Comparison of ENCODE assay signal across 8 cellular contexts in the genomic region with DNA sequence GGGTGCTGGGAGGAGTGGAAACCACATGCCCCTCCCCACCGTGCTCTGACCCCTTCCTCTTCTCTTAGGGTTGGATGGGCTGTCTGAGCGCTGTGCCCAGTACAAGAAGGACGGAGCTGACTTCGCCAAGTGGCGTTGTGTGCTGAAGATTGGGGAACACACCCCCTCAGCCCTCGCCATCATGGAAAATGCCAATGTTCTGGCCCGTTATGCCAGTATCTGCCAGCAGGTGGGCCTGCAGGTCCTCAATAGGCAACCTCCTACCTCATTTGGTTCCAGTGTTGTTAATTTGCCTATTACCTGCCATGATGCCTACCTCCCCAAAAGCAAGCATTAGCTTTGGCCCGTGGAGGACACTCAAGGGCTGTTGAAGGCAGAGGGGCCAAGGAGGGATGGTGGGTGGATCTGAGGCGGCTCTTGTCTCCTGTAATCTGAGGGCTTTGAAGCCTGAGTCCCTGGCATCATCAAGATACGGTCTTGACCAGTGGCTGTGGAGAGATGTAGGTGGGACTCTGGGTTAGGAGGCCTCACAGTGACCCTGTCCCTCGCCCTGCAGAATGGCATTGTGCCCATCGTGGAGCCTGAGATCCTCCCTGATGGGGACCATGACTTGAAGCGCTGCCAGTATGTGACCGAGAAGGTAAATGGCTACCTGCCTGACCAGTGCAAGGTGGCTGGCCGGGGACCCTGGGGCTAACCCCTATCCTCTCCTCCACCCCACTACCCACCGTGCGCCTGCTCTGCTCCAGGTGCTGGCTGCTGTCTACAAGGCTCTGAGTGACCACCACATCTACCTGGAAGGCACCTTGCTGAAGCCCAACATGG. TPM values are rescaled to one million over a fixed set of nuclear protein-coding genes. Genes with fewer than 3 reads are reported as not detected.
DNase-seq lines count a peak whose midpoint lies in the region; FAIRE-seq and TF ChIP-seq lines count a peak whose summit lies in the region.

No MANE protein-coding gene starts in this region.

- peaks cover 40% of the 10 kb centered on the region for H4K20me1 ChIP-seq in keratinocyte (ENCODE audit: control insufficient read depth, extremely low read depth, insufficient read depth, low read length)

- H3K36me3 ChIP-seq in Caco-2 (ENCODE audit: control insufficient read depth, insufficient read depth, low read length) (peaks cover 15% of the 10 kb centered on the region), keratinocyte (ENCODE audit: control insufficient read depth in 2 of 2, extremely low read depth in 1 of 2, insufficient read depth in 2 of 2, low read length in 2 of 2) (peaks cover 42 to 50% of the 10 kb centered on the region in 2 experiments), testis (ENCODE audit: low read depth, missing control alignments) (no peaks in the 10 kb centered on the region)

- H3K27me3 ChIP-seq in Caco-2 (replicated peaks; ENCODE audit: control insufficient read depth, insufficient read depth, low read length) (no peaks in the 10 kb centered on the region), keratinocyte (ENCODE audit: control insufficient read depth, extremely low read depth, insufficient read depth, low read length) (no peaks in the 10 kb centered on the region), testis (no peaks in the 10 kb centered on the region)

- H3K4me3 Mint-ChIP-seq in Caco-2 (ENCODE audit: unreplicated experiment), result no peak overlapping the region
- H3K4me3 Mint-ChIP-seq in activated naive CD4-positive, alpha-beta T cell treated with anti-CD3 and anti-CD28 coated beads for 36 hours, result no peak overlapping the region

- peaks cover 13% of the 10 kb centered on the region for H3K4me1 Mint-ChIP-seq in Caco-2 (ENCODE audit: low read depth, unreplicated experiment)
- peaks cover 34% of the 10 kb centered on the region for H3K4me1 Mint-ChIP-seq in activated naive CD4-positive, alpha-beta T cell treated with anti-CD3 and anti-CD28 coated beads for 36 hours (ENCODE audit: low read depth)

- DNase-seq in Caco-2 (peak in 1 of 2 experiments; percentile 65), NCI-H226 (peak; percentile 35), keratinocyte (ENCODE audit: low read depth, low spot score) (no peak), testis (no peak), retina (no peak), NCI-H1105 (lab: John Stamatoyannopoulos, UW) (no peak), urothelium cell line (ENCODE audit: low spot score) (no peak)
- DNase-seq in activated naive CD4-positive, alpha-beta T cell treated with anti-CD3 and anti-CD28 coated beads for 36 hours, result peak; percentile 69

- no peak overlapping the region for H2AFZ ChIP-seq in keratinocyte (ENCODE audit: control insufficient read depth, low read length)

- H3K27ac ChIP-seq in keratinocyte (ENCODE audit: control insufficient read depth, insufficient read depth, low read length), result no peak overlapping the region
- peak overlapping the region; percentile 61 to 68 for H3K27ac ChIP-seq in testis

- H3K27ac Mint-ChIP-seq in Caco-2 (ENCODE audit: unreplicated experiment), result no peak overlapping the region
- peak overlapping the region; percentile 81 for H3K27ac Mint-ChIP-seq in activated naive CD4-positive, alpha-beta T cell treated with anti-CD3 and anti-CD28 coated beads for 36 hours

- peak; percentile 48 to 60 for TF ChIP-seq CTCF in Caco-2 (IDR thresholded peaks at IDR 0.05; ENCODE audit: insufficient read depth in 1 of 2, low read depth in 1 of 2, low read length in 1 of 2, severe bottlenecking in 1 of 2, unreplicated experiment in 1 of 2)
- TF ChIP-seq CTCF in keratinocyte (optimal IDR thresholded peaks at IDR 0.05 in 1 of 3, IDR thresholded peaks at IDR 0.05 in 1 of 3, conservative IDR thresholded peaks at IDR 0.05 in 1 of 3; ENCODE audit: extremely low read depth in 1 of 3, insufficient read depth in 2 of 3, low read length in 3 of 3), result peak; percentile 67 to 87 (median 69)
- peak; percentile 9 to 43 (median 21) for TF ChIP-seq CTCF in testis (IDR thresholded peaks at IDR 0.05)

- no peak overlapping the region for H3K4me2 ChIP-seq in keratinocyte (ENCODE audit: control insufficient read depth, extremely low read depth, insufficient read depth, low read depth, low read length)

- H3K4me3 ChIP-seq in Caco-2 (ENCODE audit: low read depth, low read length) (no peak overlapping the region), keratinocyte (ENCODE audit: control insufficient read depth in 2 of 3, extremely low read depth in 1 of 3, insufficient read depth in 2 of 3, low read depth in 1 of 3, low read length in 3 of 3) (no peak overlapping the region), testis (no peak overlapping the region)

- no peaks in the 10 kb centered on the region for H3K9me1 ChIP-seq in keratinocyte (ENCODE audit: control insufficient read depth, extremely low read depth, insufficient read depth, low read length)

- CTCF ChIA-PET in Caco-2 (lab: Charles Lee), result no interaction called here
- CTCF ChIA-PET in activated naive CD4-positive, alpha-beta T cell treated with anti-CD3 and anti-CD28 coated beads for 36 hours (lab: Charles Lee), result interaction anchor here (3.5 kb wide), 1 partner anchor 23 kb away, joined by 11 read pairs; the partner anchor contains the start of gene TBX6

- POLR2A ChIA-PET in Caco-2 (lab: Charles Lee), result no interaction called here

- no TSS peak for BruUV-seq in Caco-2 (replicated peaks; lab: Mats Ljungman, UMichigan)

- 81% methylated on average over 11 to 17 of the region's 17 CpGs for WGBS in testis, 2 donors

- H3K4me1 ChIP-seq in Caco-2 (peaks cover 4% of the 10 kb centered on the region; the same call in 1 of the 2 replicates), keratinocyte (ENCODE audit: control insufficient read depth, extremely low read depth, insufficient read depth, low read length) (peaks cover 30% of the 10 kb centered on the region), testis (peaks cover 43% of the 10 kb centered on the region)

- no peaks in the 10 kb centered on the region for H3K9me3 ChIP-seq in Caco-2
- H3K9me3 ChIP-seq in keratinocyte (ENCODE audit: control insufficient read depth, low read depth, low read length), result no peaks in the 10 kb centered on the region
- no peaks in the 10 kb centered on the region for H3K9me3 ChIP-seq in testis

- H3K36me3 Mint-ChIP-seq in Caco-2 (ENCODE audit: insufficient read depth, unreplicated experiment), result peaks cover 81% of the 10 kb centered on the region
- H3K36me3 Mint-ChIP-seq in activated naive CD4-positive, alpha-beta T cell treated with anti-CD3 and anti-CD28 coated beads for 36 hours (ENCODE audit: low read depth), result peaks cover 60% of the 10 kb centered on the region

- dilution Hi-C loops in keratinocyte (cut with MboI; ENCODE audit: extremely low pct_ligation_motif_present, low sequenced_read_pairs), result no loop called here

- no peaks in the 10 kb centered on the region for H3K9me3 Mint-ChIP-seq in Caco-2 (ENCODE audit: unreplicated experiment)
- no peaks in the 10 kb centered on the region for H3K9me3 Mint-ChIP-seq in activated naive CD4-positive, alpha-beta T cell treated with anti-CD3 and anti-CD28 coated beads for 36 hours

- intact Hi-C loops in Caco-2 (cut with micrococcal nuclease; ENCODE audit: unreplicated experiment), result loop anchor here (5.0 to 10.0 kb wide), 2 partner anchors 336 to 1097 kb away; partner anchors contain the start of genes SPNS1 and ZNF771
- intact Hi-C loops in activated naive CD4-positive, alpha-beta T cell treated with anti-CD3 and anti-CD28 coated beads for 36 hours (cut with micrococcal nuclease), result loop anchor here (5.0 kb wide), 1 partner anchor 262 kb away; the partner anchor contains the start of gene MAZ
- intact Hi-C loops in testis (cut with DNase I; ENCODE audit: low total_unique reads), result no loop called here

- H3K79me2 ChIP-seq in keratinocyte (ENCODE audit: control insufficient read depth, insufficient read depth, low read length), result peaks cover 50% of the 10 kb centered on the region

- FAIRE-seq in keratinocyte (lab: Jason Lieb, UNC) (no peak), urothelium cell line (lab: Jason Lieb, UNC) (no peak)

- no peaks in the 10 kb centered on the region for H3K27me3 Mint-ChIP-seq in Caco-2 (ENCODE audit: insufficient read depth, unreplicated experiment)
- no peaks in the 10 kb centered on the region for H3K27me3 Mint-ChIP-seq in activated naive CD4-positive, alpha-beta T cell treated with anti-CD3 and anti-CD28 coated beads for 36 hours (ENCODE audit: low read depth)

- H3K9ac ChIP-seq in keratinocyte (ENCODE audit: control insufficient read depth, extremely low read depth, insufficient read depth, low read length), result no peak overlapping the region

- no peak for TF ChIP-seq POLR2A in testis (IDR thresholded peaks at IDR 0.05)

RNA-seq across cellular contexts. Expression of gene ALDOA, which starts 3.4 kb away (rescaled TPM):
- total RNA-seq in Caco-2 (2022) (675 and 802 TPM in 2 replicates), testis (100 to 1,000 TPM; 373 to 521 TPM)
- 1,000 to 10,000 TPM; 1,750 to 1,795 TPM for total RNA-seq in activated naive CD4-positive, alpha-beta T cell treated with anti-CD3 and anti-CD28 coated beads for 36 hours
- polyA plus RNA-seq in keratinocyte (740 to 1,250 TPM (median 800 TPM) in 3 replicates), testis (ENCODE audit: insufficient read depth, low read depth, low replicate concordance) (467 TPM)
- polyA plus RNA-seq in keratinocyte (2011; ENCODE audit: low read depth), result 1,790 TPM
- 996 and 1,617 TPM in 2 replicates for polyA plus RNA-seq in keratinocyte (2011; cell fraction: cytosol; rRNA removed)
- polyA plus RNA-seq in keratinocyte (2011; cell fraction: nucleus; rRNA removed), result 581 and 686 TPM in 2 replicates
- 1,357 and 1,695 TPM in 2 replicates for polyA plus RNA-seq in keratinocyte (2012; ENCODE audit: low replicate concordance)
- 1,099 to 2,593 TPM (median 1,237 TPM) in 3 replicates for polyA minus RNA-seq in keratinocyte
- polyA minus RNA-seq in keratinocyte (2011; cell fraction: cytosol; rRNA and poly(A)+ RNA removed), result 2,380 TPM
- 410 and 424 TPM in 2 replicates for polyA minus RNA-seq in keratinocyte (2011; cell fraction: nucleus; rRNA and poly(A)+ RNA removed)

RNA-seq across cellular contexts. Expression of gene PPP4C, which starts 6.8 kb away (rescaled TPM):
- total RNA-seq in Caco-2 (2022) (130 and 134 TPM in 2 replicates), testis (100 to 1,000 TPM in 1 of 2 donors, 10 to 100 TPM in 1; 82.1 to 109 TPM)
- 100 to 1,000 TPM; 104 to 105 TPM for total RNA-seq in activated naive CD4-positive, alpha-beta T cell treated with anti-CD3 and anti-CD28 coated beads for 36 hours
- polyA plus RNA-seq in keratinocyte (124 to 188 TPM (median 167 TPM) in 3 replicates), testis (ENCODE audit: insufficient read depth, low read depth, low replicate concordance) (154 TPM)
- polyA plus RNA-seq in keratinocyte (2011; ENCODE audit: low read depth), result 101 TPM
- polyA plus RNA-seq in keratinocyte (2011; cell fraction: cytosol; rRNA removed), result 113 and 148 TPM in 2 replicates
- 120 and 128 TPM in 2 replicates for polyA plus RNA-seq in keratinocyte (2011; cell fraction: nucleus; rRNA removed)
- 113 and 135 TPM in 2 replicates for polyA plus RNA-seq in keratinocyte (2012; ENCODE audit: low replicate concordance)
- polyA minus RNA-seq in keratinocyte, result 294 to 472 TPM (median 388 TPM) in 3 replicates
- 300 TPM for polyA minus RNA-seq in keratinocyte (2011; cell fraction: cytosol; rRNA and poly(A)+ RNA removed)
- 58.5 and 62.4 TPM in 2 replicates for polyA minus RNA-seq in keratinocyte (2011; cell fraction: nucleus; rRNA and poly(A)+ RNA removed)

RNA-seq across cellular contexts. Expression of gene TBX6, which starts 22.8 kb away (rescaled TPM):
- total RNA-seq in Caco-2 (2022) (1.1 and 1.6 TPM in 2 replicates), testis (1 to 10 TPM; 1.3 to 2.9 TPM)
- 1 to 10 TPM; 3.6 to 4.7 TPM for total RNA-seq in activated naive CD4-positive, alpha-beta T cell treated with anti-CD3 and anti-CD28 coated beads for 36 hours
- polyA plus RNA-seq in keratinocyte (0.06 to 0.18 TPM (median 0.18 TPM) in 3 replicates), testis (ENCODE audit: insufficient read depth, low read depth, low replicate concordance) (1.7 TPM)
- 0.77 TPM for polyA plus RNA-seq in keratinocyte (2011; ENCODE audit: low read depth)
- polyA plus RNA-seq in keratinocyte (2011; cell fraction: cytosol; rRNA removed), result 0.04 and 0.16 TPM in 2 replicates
- 0.32 and 0.61 TPM in 2 replicates for polyA plus RNA-seq in keratinocyte (2011; cell fraction: nucleus; rRNA removed)
- polyA plus RNA-seq in keratinocyte (2012; ENCODE audit: low replicate concordance), result 0.31 and 0.71 TPM in 2 replicates
- 0.13 TPM in 1 of 3 replicates, not detected in the others for polyA minus RNA-seq in keratinocyte
- polyA minus RNA-seq in keratinocyte (2011; cell fraction: cytosol; rRNA and poly(A)+ RNA removed), result not detected
- not detected in 2 replicates for polyA minus RNA-seq in keratinocyte (2011; cell fraction: nucleus; rRNA and poly(A)+ RNA removed)

RNA-seq across cellular contexts. Expression of gene YPEL3, which starts 27.1 kb away (rescaled TPM):
- total RNA-seq in Caco-2 (2022) (24.4 and 26.3 TPM in 2 replicates), testis (10 to 100 TPM; 69.4 to 75.3 TPM)
- 10 to 100 TPM; 24.6 to 27.3 TPM for total RNA-seq in activated naive CD4-positive, alpha-beta T cell treated with anti-CD3 and anti-CD28 coated beads for 36 hours
- polyA plus RNA-seq in keratinocyte (13.5 to 16.3 TPM (median 15.7 TPM) in 3 replicates), testis (ENCODE audit: insufficient read depth, low read depth, low replicate concordance) (55.3 TPM)
- polyA plus RNA-seq in keratinocyte (2011; ENCODE audit: low read depth), result 72.9 TPM
- polyA plus RNA-seq in keratinocyte (2011; cell fraction: cytosol; rRNA removed), result 9.4 and 21.3 TPM in 2 replicates
- polyA plus RNA-seq in keratinocyte (2011; cell fraction: nucleus; rRNA removed), result 33.1 and 41.6 TPM in 2 replicates
- 23.9 and 110 TPM in 2 replicates for polyA plus RNA-seq in keratinocyte (2012; ENCODE audit: low replicate concordance)
- polyA minus RNA-seq in keratinocyte, result 4.7 to 16.4 TPM (median 8.6 TPM) in 3 replicates
- 17.8 TPM for polyA minus RNA-seq in keratinocyte (2011; cell fraction: cytosol; rRNA and poly(A)+ RNA removed)
- polyA minus RNA-seq in keratinocyte (2011; cell fraction: nucleus; rRNA and poly(A)+ RNA removed), result 6.4 and 7.8 TPM in 2 replicates

RNA-seq across cellular contexts. Expression of gene TLCD3B, which starts 37.9 kb away (rescaled TPM):
- total RNA-seq in Caco-2 (2022) (0.48 and 0.60 TPM in 2 replicates), testis (10 to 100 TPM; 51.8 to 82.7 TPM)
- 1 to 10 TPM; 4.6 to 6.1 TPM for total RNA-seq in activated naive CD4-positive, alpha-beta T cell treated with anti-CD3 and anti-CD28 coated beads for 36 hours
- polyA plus RNA-seq in keratinocyte (0.08 TPM in 1 of 3 replicates, not detected in the others), testis (ENCODE audit: insufficient read depth, low read depth, low replicate concordance) (194 TPM)
- polyA plus RNA-seq in keratinocyte (2011; ENCODE audit: low read depth), result not detected
- polyA plus RNA-seq in keratinocyte (2011; cell fraction: cytosol; rRNA removed), result not detected in 2 replicates
- polyA plus RNA-seq in keratinocyte (2011; cell fraction: nucleus; rRNA removed), result not detected in 2 replicates
- polyA plus RNA-seq in keratinocyte (2012; ENCODE audit: low replicate concordance), result not detected in 2 replicates
- not detected in 3 replicates for polyA minus RNA-seq in keratinocyte
- polyA minus RNA-seq in keratinocyte (2011; cell fraction: cytosol; rRNA and poly(A)+ RNA removed), result not detected
- not detected in 2 replicates for polyA minus RNA-seq in keratinocyte (2011; cell fraction: nucleus; rRNA and poly(A)+ RNA removed)

Comparison
In these comparisons a context has a peak if more than half of its experiments do, and no peak if none do; other contexts are left out.
1. DNase-seq: peak in NCI-H226 (single experiment) and activated naive CD4-positive, alpha-beta T cell treated with anti-CD3 and anti-CD28 coated beads for 36 hours (single experiment); none in keratinocyte (single experiment), testis (single experiment), retina (single experiment), NCI-H1105 (single experiment) and urothelium cell line (single experiment).
2. Peak in every context shown above with its lines, with median percentiles within 50 percentile points of each other: CTCF ChIP-seq.